8 cellular contexts compared by ENCODE assay signal in the genomic region with DNA sequence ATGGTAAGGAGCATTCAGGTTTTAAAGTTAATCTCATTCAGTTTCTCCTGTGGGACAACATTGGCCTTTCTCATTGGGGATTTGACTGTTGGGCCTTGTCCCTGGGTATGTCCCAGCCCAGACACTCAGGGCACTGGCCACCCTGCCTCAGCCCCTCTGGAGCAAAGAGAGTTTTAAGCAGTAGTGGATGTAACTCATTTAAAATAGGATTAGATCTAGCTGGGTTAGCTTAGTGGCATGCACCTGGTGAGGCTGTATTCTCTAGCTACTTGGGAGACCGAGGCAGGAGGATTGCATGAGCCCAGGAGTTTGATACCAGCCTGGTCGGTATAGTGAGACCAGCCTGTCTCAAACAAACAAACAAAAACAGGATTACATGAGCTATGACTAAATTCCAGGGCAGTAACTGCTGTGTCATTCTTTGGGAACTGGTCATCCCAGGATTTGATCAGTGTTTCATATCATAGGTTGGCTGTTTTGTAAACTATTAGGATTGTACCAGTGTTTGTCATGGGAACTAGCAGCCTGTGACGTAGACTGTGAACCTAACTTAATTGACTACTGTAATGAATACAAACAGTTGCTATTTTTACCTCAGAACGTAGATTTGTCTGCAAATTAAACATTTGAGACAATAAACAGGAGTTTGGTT. TPM values are rescaled to one million over a fixed set of nuclear protein-coding genes. Genes with fewer than 3 reads are reported as not detected.
DNase-seq lines count a peak whose midpoint lies in the region; ATAC-seq and TF ChIP-seq lines count a peak whose summit lies in the region.

No MANE protein-coding gene starts in this region.

- DNase-seq in CD4-positive, CD25-positive, alpha-beta regulatory T cell = no peak
- DNase-seq in IMR-90 = peak; percentile 99
- DNase-seq in brain microvascular endothelial cell = peak; percentile 83
- DNase-seq in NCI-H1694 treated with DMSO at 0.1 percent for 48 hours (lab: John Stamatoyannopoulos, UW) = no peak
- DNase-seq in iPS-NIHi11 (ENCODE audit: low spot score) = no peak

- no peak overlapping the region for H3K9ac ChIP-seq in IMR-90 (ENCODE audit: low read depth, low read length)

- peak overlapping the region; percentile 81 for H2BK120ac ChIP-seq in IMR-90 (ENCODE audit: low read depth, low read length)

- H3K27ac ChIP-seq in CD4-positive, CD25-positive, alpha-beta regulatory T cell (ENCODE audit: insufficient read depth, low read length, poor library complexity, severe bottlenecking) = peak overlapping the region; percentile 88
- H3K27ac ChIP-seq in IMR-90 (ENCODE audit: insufficient read depth, low read length) = peak overlapping the region; percentile 46; the same call in 1 of the 2 replicates
- peak overlapping the region; percentile 56 for H3K27ac ChIP-seq in brain microvascular endothelial cell
- H3K27ac ChIP-seq in muscle layer of duodenum (ENCODE audit: low read length) = peak overlapping the region; percentile 35

- H3K9me3 Mint-ChIP-seq in CD4-positive, CD25-positive, alpha-beta regulatory T cell = peaks cover 0 to 2% (median 0%) of the 10 kb centered on the region in 7 donors

- H3K56ac ChIP-seq in IMR-90 (ENCODE audit: extremely low read depth, insufficient read depth, low read length) = no peak overlapping the region

- H2BK15ac ChIP-seq in IMR-90 (ENCODE audit: low read depth, low read length) = peak overlapping the region; percentile 79; the same call in 2 of the 3 replicates

- POLR2A ChIA-PET in IMR-90 (lab: Charles Lee; ENCODE audit: unreplicated experiment) = no interaction called here

- no peak overlapping the region for H3K4me3 ChIP-seq in CD4-positive, CD25-positive, alpha-beta regulatory T cell (ENCODE audit: low read depth, low read length)
- no peak overlapping the region for H3K4me3 ChIP-seq in IMR-90 (ENCODE audit: insufficient read depth, low read depth, low read length)
- no peak overlapping the region for H3K4me3 ChIP-seq in brain microvascular endothelial cell (ENCODE audit: low read depth, low read length)
- H3K4me3 ChIP-seq in muscle layer of duodenum (ENCODE audit: low read depth in 1 of 2, low read length in 2 of 2) = no peak overlapping the region

- H3K36me3 ChIP-seq in CD4-positive, CD25-positive, alpha-beta regulatory T cell (ENCODE audit: control insufficient read depth, insufficient read depth, low read length) = peaks cover 11% of the 10 kb centered on the region
- H3K36me3 ChIP-seq in IMR-90 (ENCODE audit: control insufficient read depth, insufficient read depth, low read length) = no peaks in the 10 kb centered on the region
- H3K36me3 ChIP-seq in brain microvascular endothelial cell (replicated peaks) = no peaks in the 10 kb centered on the region
- no peaks in the 10 kb centered on the region for H3K36me3 ChIP-seq in muscle layer of duodenum (ENCODE audit: control insufficient read depth in 1 of 2, insufficient read depth in 2 of 2, low read length in 2 of 2)

- no peak overlapping the region for H2AK9ac ChIP-seq in IMR-90 (replicated peaks; ENCODE audit: low read depth, low read length, poor library complexity)

- H3K9me3 ChIP-seq in CD4-positive, CD25-positive, alpha-beta regulatory T cell (ENCODE audit: control insufficient read depth in 2 of 2, low read length in 2 of 2) = no peaks in the 10 kb centered on the region
- H3K9me3 ChIP-seq in IMR-90 (ENCODE audit: control insufficient read depth, insufficient read depth, low read length) (no peaks in the 10 kb centered on the region), muscle layer of duodenum (ENCODE audit: control insufficient read depth in 1 of 2, low read length in 2 of 2) (no peaks in the 10 kb centered on the region)

- BruUV-seq in IMR-90 (replicated peaks; lab: Mats Ljungman, UMichigan) = no TSS peak

- ATAC-seq in CD4-positive, CD25-positive, alpha-beta regulatory T cell (ENCODE audit: low read depth in 2 of 2) = no peak
- ATAC-seq in IMR-90 (ENCODE audit: low read depth) = peak; percentile 73
- no peak for ATAC-seq in GM18502 (IDR thresholded peaks at IDR 0.05; ENCODE audit: poor library complexity, unreplicated experiment)
- ATAC-seq in GM21786 (IDR thresholded peaks at IDR 0.05; ENCODE audit: unreplicated experiment) = no peak

- dilution Hi-C loops in IMR-90 (cut with HindIII; ENCODE audit: low sequenced_read_pairs, unreplicated experiment) = no loop called here

- no peak overlapping the region; the same call in 1 of the 2 replicates for H3K14ac ChIP-seq in IMR-90 (replicated peaks; ENCODE audit: low read depth, low read length)

- TF ChIP-seq POLR2A in IMR-90 (IDR thresholded peaks at IDR 0.05; ENCODE audit: low read depth, low read length) = no peak

- H2BK20ac ChIP-seq in IMR-90 (ENCODE audit: low read depth, low read length) = peak overlapping the region; percentile 59

- intact Hi-C loops in IMR-90 (cut with micrococcal nuclease) = no loop called here

- peaks cover 99% of the 10 kb centered on the region for H3K4me1 ChIP-seq in CD4-positive, CD25-positive, alpha-beta regulatory T cell (ENCODE audit: control insufficient read depth, insufficient read depth, low read length, poor library complexity, severe bottlenecking)
- H3K4me1 ChIP-seq in IMR-90 (ENCODE audit: control insufficient read depth, insufficient read depth, low read length) (peaks cover 33% of the 10 kb centered on the region), muscle layer of duodenum (ENCODE audit: control insufficient read depth in 1 of 2, insufficient read depth in 2 of 2, low read length in 2 of 2) (peaks cover 24 to 85% of the 10 kb centered on the region in 2 donors)

- H3K27me3 Mint-ChIP-seq in CD4-positive, CD25-positive, alpha-beta regulatory T cell = no peaks in the 10 kb centered on the region

- H4K8ac ChIP-seq in IMR-90 (ENCODE audit: low read depth in 2 of 2, low read length in 2 of 2) = peak overlapping the region in 1 of 2 experiments; percentile 52; a peak in 1 of 4 replicates

- no peak overlapping the region; the same call in 1 of the 2 replicates for H3K23ac ChIP-seq in IMR-90 (ENCODE audit: low read depth, low read length)

- CTCF ChIA-PET in IMR-90 (lab: Yijun Ruan, JAX) = interaction anchor here (0.6 to 1.0 kb wide), 4 partner anchors 15 to 993 kb away, joined by 3 to 5 read pairs (median 4); no protein-coding TSS in a partner anchor

- peak overlapping the region; percentile 70 for H2BK5ac ChIP-seq in IMR-90 (ENCODE audit: low read depth, low read length, poor library complexity, severe bottlenecking)

- peaks cover 25% of the 10 kb centered on the region for H3K36me3 Mint-ChIP-seq in CD4-positive, CD25-positive, alpha-beta regulatory T cell

- H3K4me2 ChIP-seq in IMR-90 (ENCODE audit: low read depth, low read length) = no peak overlapping the region; the same call in 1 of the 2 replicates

- peaks cover 52% of the 10 kb centered on the region for H3K9me1 ChIP-seq in IMR-90 (ENCODE audit: insufficient read depth, low read length)

- H3K4me1 Mint-ChIP-seq in CD4-positive, CD25-positive, alpha-beta regulatory T cell = peaks cover 24 to 97% (median 81%) of the 10 kb centered on the region in 4 donors

- TF ChIP-seq RAD21 in IMR-90 (IDR thresholded peaks at IDR 0.05; ENCODE audit: low read length) = no peak

- no CpG with 5 or more reads among the region's 4 CpGs for WGBS in IMR-90 (ENCODE audit: extremely low coverage in 2 of 2, insufficient read length in 1 of 2), 2 experiments

- no peak overlapping the region for H2AFZ ChIP-seq in IMR-90 (replicated peaks; ENCODE audit: low read length, poor library complexity)

- peaks cover 36 to 95% of the 10 kb centered on the region in 2 experiments for H3K79me1 ChIP-seq in IMR-90 (ENCODE audit: low read depth in 1 of 2, low read length in 2 of 2)

- H2AK5ac ChIP-seq in IMR-90 (ENCODE audit: low read depth, low read length) = peak overlapping the region; percentile 76

- H4K5ac ChIP-seq in IMR-90 (ENCODE audit: low read depth, low read length) = no peak overlapping the region; the same call in 1 of the 2 replicates

- TF ChIP-seq CTCF in IMR-90 (conservative IDR thresholded peaks at IDR 0.05; ENCODE audit: low read depth, low read length) (no peak), brain microvascular endothelial cell (IDR thresholded peaks at IDR 0.05; ENCODE audit: low read depth, low read length, missing control alignments) (no peak)

- H3K4me3 Mint-ChIP-seq in CD4-positive, CD25-positive, alpha-beta regulatory T cell = peak overlapping the region in 1 of 4 donors; percentile 45

- in situ Hi-C loops in IMR-90 (cut with MboI; ENCODE audit: low sequenced_read_pairs) = no loop called here
- in situ Hi-C loops in brain microvascular endothelial cell (cut with HindIII; ENCODE audit: low pct_ligation_motif_present, low sequenced_read_pairs) = no loop called here

- H3K27ac Mint-ChIP-seq in CD4-positive, CD25-positive, alpha-beta regulatory T cell = peak overlapping the region; percentile 63 to 93 (median 88)

- peak overlapping the region; percentile 76 for H3K4ac ChIP-seq in IMR-90 (ENCODE audit: low read depth, low read length)

- peak overlapping the region; percentile 19; the same call in 1 of the 2 replicates for H4K91ac ChIP-seq in IMR-90 (ENCODE audit: insufficient read depth, low read depth, low read length)

- peaks cover 53% of the 10 kb centered on the region for H4K20me1 ChIP-seq in IMR-90 (ENCODE audit: insufficient read depth, low read length)

- H3K27me3 ChIP-seq in CD4-positive, CD25-positive, alpha-beta regulatory T cell (ENCODE audit: control insufficient read depth, insufficient read depth, low read length) = no peaks in the 10 kb centered on the region
- H3K27me3 ChIP-seq in IMR-90 (ENCODE audit: control insufficient read depth, insufficient read depth, low read length) (no peaks in the 10 kb centered on the region), brain microvascular endothelial cell (replicated peaks) (no peaks in the 10 kb centered on the region), muscle layer of duodenum (ENCODE audit: low read depth, low read length) (no peaks in the 10 kb centered on the region)

- H3K18ac ChIP-seq in IMR-90 (ENCODE audit: low read depth, low read length) = peak overlapping the region; percentile 8; the same call in 1 of the 2 replicates

TF ChIP-seq in IMR-90, 13 proteins besides CTCF, POLR2A, EP300 and RAD21 (continues in another document):
- TF ChIP-seq MXI1 (IDR thresholded peaks at IDR 0.05; ENCODE audit: borderline replicate concordance, low read depth, low read length) (no peak), CEBPB (IDR thresholded peaks at IDR 0.05; ENCODE audit: low read depth, low read length) (peak; percentile 73), RCOR1 (IDR thresholded peaks at IDR 0.05; ENCODE audit: insufficient replicate concordance, low read length) (no peak), RFX5 (IDR thresholded peaks at IDR 0.05; ENCODE audit: low read depth, low read length) (no peak), MAZ (IDR thresholded peaks at IDR 0.05; ENCODE audit: borderline replicate concordance, low read depth, low read length) (no peak)

RNA-seq across cellular contexts. Expression of a gene that starts 12.5 kb away (rescaled TPM):
- total RNA-seq in CD4-positive, CD25-positive, alpha-beta regulatory T cell = 106 TPM
- polyA plus RNA-seq in CD4-positive, CD25-positive, alpha-beta regulatory T cell = 10 to 100 TPM; 27.9 to 36.3 (median 30.7) TPM
- total RNA-seq in IMR-90 (2012; rRNA removed) = 22.8 and 27.1 TPM in 2 replicates
- 14.5 and 16.5 TPM in 2 replicates for polyA plus RNA-seq in IMR-90 (2012; rRNA removed)
- 7.8 and 12.4 TPM in 2 replicates for polyA plus RNA-seq in IMR-90 (2012; cell fraction: cytosol; rRNA removed)
- 35.0 and 41.6 TPM in 2 replicates for polyA plus RNA-seq in IMR-90 (2012; cell fraction: nucleus; rRNA removed; ENCODE audit: low replicate concordance)

Comparison
In these comparisons a context has a peak if more than half of its experiments do, and no peak if none do; other contexts are left out.
1. DNase-seq: peak in IMR-90 (single experiment) and brain microvascular endothelial cell (single experiment); none in CD4-positive, CD25-positive, alpha-beta regulatory T cell (0 of 3), NCI-H1694 treated with DMSO at 0.1 percent for 48 hours (single experiment) and iPS-NIHi11 (single experiment).
2. H3K27ac ChIP-seq: peak in every context shown above with its lines; median percentile 88 in CD4-positive, CD25-positive, alpha-beta regulatory T cell; 56 in brain microvascular endothelial cell; 46 in IMR-90; 35 in muscle layer of duodenum.